In genomic region chr3:41961750-41962679, GRCh38 we compare ENCODE assay signal across 1 cellular context.
TF ChIP-seq lines count a peak whose summit lies in the region.

TSS of gene ULK4 (minus strand) at chr3:41962103. CDS start at chr3:41954759, 7,344 bp downstream.

TF ChIP-seq in GM12878, 131 proteins besides CTCF, POLR2A, EP300 and RAD21 (continued from another document):
- TF ChIP-seq ZNF217 (IDR thresholded peaks at IDR 0.05) (no peak), RELA (IDR thresholded peaks at IDR 0.05; ENCODE audit: borderline replicate concordance, partially characterized antibody) (peak; percentile 93), CBFB (IDR thresholded peaks at IDR 0.05; ENCODE audit: low read depth) (no peak), SMC3 (IDR thresholded peaks at IDR 0.05; ENCODE audit: borderline replicate concordance, low read length) (0 out of 2 replicates have a peak, but pooled peaks have one; percentile 4), DPF2 (IDR thresholded peaks at IDR 0.05) (no peak), ATF7 (IDR thresholded peaks at IDR 0.05; ENCODE audit: low read depth) (peak; percentile 99), POLR2AphosphoS5 (IDR thresholded peaks at IDR 0.05; ENCODE audit: low read length) (peak; percentile 45; the same call in 1 of the 2 replicates), BCL3 (IDR thresholded peaks at IDR 0.05; ENCODE audit: borderline replicate concordance, insufficient read depth, low read depth, low read length, poor library complexity, severe bottlenecking) (no peak), ZBED1 (IDR thresholded peaks at IDR 0.05; ENCODE audit: borderline replicate concordance) (no peak), YBX1 (IDR thresholded peaks at IDR 0.05) (no peak), NR2F1 (conservative IDR thresholded peaks at IDR 0.05) (peak; percentile 58), ZBTB33 (IDR thresholded peaks at IDR 0.05) (0 out of 2 replicates have a peak, but pooled peaks have one; percentile 28), TBL1XR1 (IDR thresholded peaks at IDR 0.05; ENCODE audit: low read depth, low read length) (no peak; the same call in 1 of the 2 replicates), ESRRA (IDR thresholded peaks at IDR 0.05; ENCODE audit: low read length) (no peak), PAX5 (IDR thresholded peaks at IDR 0.05; ENCODE audit: borderline replicate concordance, low read depth, low read length) (peak; percentile 100), STAT1 (conservative IDR thresholded peaks at IDR 0.05) (0 out of 2 replicates have a peak, but pooled peaks have one; percentile 88), MYB (IDR thresholded peaks at IDR 0.05; ENCODE audit: borderline replicate concordance, low read depth, low read length) (peak; percentile 72; the same call in 1 of the 2 replicates), CEBPB (IDR thresholded peaks at IDR 0.05; ENCODE audit: borderline replicate concordance in 1 of 2, low read depth in 2 of 2, low read length in 2 of 2) (no peak), FOXM1 (IDR thresholded peaks at IDR 0.05; ENCODE audit: low read depth, low read length) (0 out of 2 replicates have a peak, but pooled peaks have one; percentile 69), MTA3 (IDR thresholded peaks at IDR 0.05; ENCODE audit: borderline replicate concordance, low read length) (no peak), KDM1A (IDR thresholded peaks at IDR 0.05; ENCODE audit: borderline replicate concordance) (no peak), CBX5 (IDR thresholded peaks at IDR 0.05; ENCODE audit: low read depth) (no peak), NR2C1 (IDR thresholded peaks at IDR 0.05) (0 out of 2 replicates have a peak, but pooled peaks have one; percentile 10), KAT2A (conservative IDR thresholded peaks at IDR 0.05; ENCODE audit: control insufficient read depth, low read depth, low read length) (no peak), NBN (IDR thresholded peaks at IDR 0.05) (peak; percentile 96), HDAC6 (IDR thresholded peaks at IDR 0.05; ENCODE audit: unreplicated experiment) (no peak), SPI1 (IDR thresholded peaks at IDR 0.05; ENCODE audit: borderline replicate concordance, insufficient read depth, low read depth, low read length) (peak; percentile 37; the same call in 1 of the 2 replicates), ZZZ3 (IDR thresholded peaks at IDR 0.05; ENCODE audit: control insufficient read depth, insufficient read length, low read depth) (no peak), E4F1 (IDR thresholded peaks at IDR 0.05; ENCODE audit: borderline replicate concordance, partially characterized antibody) (peak; percentile 93), ZBTB11 (CRISPR knock-in tag; IDR thresholded peaks at IDR 0.05) (no peak), HCFC1 (IDR thresholded peaks at IDR 0.05; ENCODE audit: low read length) (peak; percentile 63), BRCA1 (IDR thresholded peaks at IDR 0.05; ENCODE audit: low read depth, low read length) (no peak), NFYA (IDR thresholded peaks at IDR 0.05; ENCODE audit: borderline replicate concordance, low read depth, low read length) (peak; percentile 15), ZNF622 (IDR thresholded peaks at IDR 0.05) (no peak), MYC (IDR thresholded peaks at IDR 0.05; ENCODE audit: insufficient read depth, insufficient read length, insufficient replicate concordance, low read length, severe bottlenecking) (no peak), EED (IDR thresholded peaks at IDR 0.05; ENCODE audit: low read depth) (no peak; the same call in 1 of the 2 replicates), USF1 (IDR thresholded peaks at IDR 0.05; ENCODE audit: borderline replicate concordance, extremely low read length, insufficient read depth, low read depth, low read length) (peak; percentile 54), PAX8 (IDR thresholded peaks at IDR 0.05) (peak; percentile 90), GATAD2B (conservative IDR thresholded peaks at IDR 0.05; ENCODE audit: low read depth) (peak; percentile 83), YY1 (IDR thresholded peaks at IDR 0.05; ENCODE audit: low read depth, low read length) (peak; percentile 45; the same call in 1 of the 2 replicates), TCF12 (IDR thresholded peaks at IDR 0.05; ENCODE audit: low read depth, low read length) (no peak), ZNF274 (IDR thresholded peaks at IDR 0.05; ENCODE audit: insufficient read depth, insufficient read length) (no peak), ZNF687 (IDR thresholded peaks at IDR 0.05) (no peak), TCF7 (IDR thresholded peaks at IDR 0.05; ENCODE audit: borderline replicate concordance) (no peak), CUX1 (IDR thresholded peaks at IDR 0.05; ENCODE audit: insufficient replicate concordance, low read depth, low read length) (no peak), FOS (IDR thresholded peaks at IDR 0.05; ENCODE audit: borderline replicate concordance, extremely low read depth, insufficient read length) (no peak)
